2 cellular contexts compared by ENCODE assay signal in genomic region chr9:25732101-25732500, GRCh38. TPM values are rescaled to one million over a fixed set of nuclear protein-coding genes. Genes with fewer than 3 reads are reported as not detected.
"Had no signal": no experiment of that assay in that cellular context is flagged by ENCODE, and none has a peak within 500 bp of the region (broad histone marks: within the 10 kb centered on the region; RNA-seq: fewer than 3 reads in every experiment).

No MANE protein-coding gene starts in this region.

RNA-seq across cellular contexts. Expression of gene TUSC1, which starts 53.9 kb away (rescaled TPM):
- total RNA-seq: HepG2, K562 had no signal
- polyA plus RNA-seq: HepG2, K562 had no signal
